Comparison of ENCODE assay signal across 9 cellular contexts in the genomic region with DNA sequence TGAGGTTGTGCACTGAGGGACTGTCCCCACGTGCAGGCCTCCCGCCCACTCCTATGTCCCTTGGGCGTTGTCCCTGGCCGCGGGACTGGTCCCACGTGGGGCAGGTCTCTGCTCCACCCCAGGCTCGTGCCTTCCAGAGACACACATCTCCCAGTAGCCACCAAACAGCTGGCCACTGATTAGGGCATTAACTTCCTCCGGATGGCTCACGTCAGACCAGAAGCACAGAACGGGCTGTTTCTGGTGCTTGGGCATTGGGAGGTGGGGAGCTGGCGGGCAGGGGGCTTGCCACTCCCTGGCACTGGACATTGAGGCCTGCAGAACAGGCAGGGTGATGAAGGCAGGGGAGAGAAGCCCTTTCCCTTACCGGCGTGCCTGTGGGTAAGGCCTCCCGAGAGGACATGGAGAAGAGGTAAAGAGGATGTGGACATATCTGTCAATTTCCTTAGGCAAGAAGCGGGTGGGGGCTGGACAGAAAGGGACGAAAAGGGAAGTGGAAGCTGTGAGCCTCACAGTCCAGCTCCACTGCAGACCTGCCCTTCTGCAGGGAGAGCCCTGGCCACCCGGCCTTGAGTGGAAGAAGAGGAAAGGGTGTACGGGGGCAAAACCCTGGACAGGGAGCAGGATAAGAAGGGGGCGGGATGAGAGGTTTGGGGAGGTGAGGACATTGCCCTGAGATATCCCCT.
DNase-seq lines count a peak whose midpoint lies in the region; ATAC-seq and TF ChIP-seq lines count a peak whose summit lies in the region.
"Had no signal": no experiment of that assay in that cellular context is flagged by ENCODE, and none has a peak within 500 bp of the region (broad histone marks: within the 10 kb centered on the region; RNA-seq: fewer than 3 reads in every experiment).

No MANE protein-coding gene starts in this region.

- no peak for DNase-seq in activated naive CD4-positive, alpha-beta T cell treated with anti-CD3 and anti-CD28 coated beads, Interleukin-2, amount 10 ng/mL, durations not matched to agents 7 days and 5 days
- no peak for DNase-seq in activated naive CD4-positive, alpha-beta T cell treated with anti-CD3 and anti-CD28 coated beads, Interleukin-2, amount 50 U/mL, for 16 hours
- DNase-seq in activated CD8-positive, alpha-beta T cell treated with anti-CD3 and anti-CD28 coated beads for 36 hours: no peak
- DNase-seq in left lung (peak; percentile 83 to 88), testis (peak; percentile 52), GM13976 (ENCODE audit: low spot score) (no peak)
- DNase-seq: NCI-H1417 had no signal

- TF ChIP-seq CTCF in activated CD8-positive, alpha-beta T cell treated with anti-CD3 and anti-CD28 coated beads for 36 hours (IDR thresholded peaks at IDR 0.05): no peak
- no peak for TF ChIP-seq CTCF in left lung (IDR thresholded peaks at IDR 0.05)
- no peak for TF ChIP-seq CTCF in testis (IDR thresholded peaks at IDR 0.05)
- no peak for TF ChIP-seq CTCF in GM13976 (IDR thresholded peaks at IDR 0.05; ENCODE audit: borderline replicate concordance, control extremely low read depth, extremely low read depth, insufficient read depth, missing control alignments)

- CTCF ChIA-PET in activated naive CD4-positive, alpha-beta T cell treated with anti-CD3 and anti-CD28 coated beads, Interleukin-2, amount 10 ng/mL, durations not matched to agents 7 days and 5 days (lab: Charles Lee): interaction anchor here (1.1 kb wide), 1 partner anchor 108 kb away, joined by 3 read pairs; no protein-coding TSS in a partner anchor
- CTCF ChIA-PET in activated CD8-positive, alpha-beta T cell treated with anti-CD3 and anti-CD28 coated beads for 36 hours (lab: Charles Lee): interaction anchor here (1.2 to 1.4 kb wide), 2 partner anchors 14 to 531 kb away, joined by 3 to 4 read pairs; no protein-coding TSS in a partner anchor

- intact Hi-C loops in activated CD8-positive, alpha-beta T cell treated with anti-CD3 and anti-CD28 coated beads for 36 hours (cut with micrococcal nuclease): loop anchor here (10.0 kb wide), 1 partner anchor 383 kb away; a partner anchor contains a TSS
- intact Hi-C loops in left lung (cut with DNase I) (no loop called here), testis (cut with DNase I; ENCODE audit: low total_unique reads) (no loop called here)

- in situ Hi-C loops in GM13976 (cut with MboI; ENCODE audit: low sequenced_read_pairs, unreplicated experiment): loop anchor here (10.0 to 25.0 kb wide), 2 partner anchors 533 to 1025 kb away; a partner anchor contains a TSS

- 67 to 75% methylated on average over 18 to 19 of the region's 19 CpGs for WGBS in testis, 2 donors

- H3K4me3 ChIP-seq in left lung: peak overlapping the region in 1 of 2 donors; percentile 22
- H3K4me3 ChIP-seq in testis: no peak overlapping the region

- H3K27ac Mint-ChIP-seq in activated naive CD4-positive, alpha-beta T cell treated with anti-CD3 and anti-CD28 coated beads, Interleukin-2, amount 10 ng/mL, durations not matched to agents 7 days and 5 days: peak overlapping the region; percentile 94
- peak overlapping the region; percentile 26 for H3K27ac Mint-ChIP-seq in activated CD8-positive, alpha-beta T cell treated with anti-CD3 and anti-CD28 coated beads for 36 hours

- H3K4me1 Mint-ChIP-seq in activated naive CD4-positive, alpha-beta T cell treated with anti-CD3 and anti-CD28 coated beads, Interleukin-2, amount 10 ng/mL, durations not matched to agents 7 days and 5 days: peaks cover 69% of the 10 kb centered on the region
- H3K4me1 Mint-ChIP-seq in activated CD8-positive, alpha-beta T cell treated with anti-CD3 and anti-CD28 coated beads for 36 hours (ENCODE audit: low read depth): peaks cover 55% of the 10 kb centered on the region

- H3K9me3 ChIP-seq in left lung (no peaks in the 10 kb centered on the region), testis (no peaks in the 10 kb centered on the region)

- H3K27ac ChIP-seq in left lung: peak overlapping the region; percentile 44 to 94
- H3K27ac ChIP-seq in testis: no peak overlapping the region

- POLR2A ChIA-PET in activated CD8-positive, alpha-beta T cell treated with anti-CD3 and anti-CD28 coated beads for 36 hours (lab: Charles Lee): interaction anchor here (1.4 kb wide), 1 partner anchor 189 kb away, joined by 3 read pairs; no protein-coding TSS in a partner anchor

- H3K27me3 ChIP-seq in left lung (no peaks in the 10 kb centered on the region), testis (no peaks in the 10 kb centered on the region)

- peaks cover 16% of the 10 kb centered on the region for H3K36me3 Mint-ChIP-seq in activated naive CD4-positive, alpha-beta T cell treated with anti-CD3 and anti-CD28 coated beads, Interleukin-2, amount 10 ng/mL, durations not matched to agents 7 days and 5 days
- no peaks in the 10 kb centered on the region for H3K36me3 Mint-ChIP-seq in activated CD8-positive, alpha-beta T cell treated with anti-CD3 and anti-CD28 coated beads for 36 hours (ENCODE audit: low read depth)

- H3K4me1 ChIP-seq in left lung (peaks cover 0 to 46% of the 10 kb centered on the region in 2 donors), testis (no peaks in the 10 kb centered on the region)

- peak overlapping the region; percentile 13 for H3K4me3 Mint-ChIP-seq in activated naive CD4-positive, alpha-beta T cell treated with anti-CD3 and anti-CD28 coated beads, Interleukin-2, amount 10 ng/mL, durations not matched to agents 7 days and 5 days
- H3K4me3 Mint-ChIP-seq in activated CD8-positive, alpha-beta T cell treated with anti-CD3 and anti-CD28 coated beads for 36 hours: no peak overlapping the region

- H3K27me3 Mint-ChIP-seq in activated naive CD4-positive, alpha-beta T cell treated with anti-CD3 and anti-CD28 coated beads, Interleukin-2, amount 10 ng/mL, durations not matched to agents 7 days and 5 days: peaks cover 27% of the 10 kb centered on the region
- no peaks in the 10 kb centered on the region for H3K27me3 Mint-ChIP-seq in activated CD8-positive, alpha-beta T cell treated with anti-CD3 and anti-CD28 coated beads for 36 hours

- H3K36me3 ChIP-seq in left lung (peaks cover 0 to 37% of the 10 kb centered on the region in 2 donors), testis (ENCODE audit: low read depth, missing control alignments) (no peaks in the 10 kb centered on the region)

- ATAC-seq in activated CD8-positive, alpha-beta T cell treated with anti-CD3 and anti-CD28 coated beads for 36 hours: no peak
- ATAC-seq in left lung: peak; percentile 67
- ATAC-seq in GM21423 (IDR thresholded peaks at IDR 0.05; ENCODE audit: unreplicated experiment): no peak
- ATAC-seq in GM18502 (IDR thresholded peaks at IDR 0.05; ENCODE audit: poor library complexity, unreplicated experiment): no peak

- H3K9me3 Mint-ChIP-seq in activated naive CD4-positive, alpha-beta T cell treated with anti-CD3 and anti-CD28 coated beads, Interleukin-2, amount 10 ng/mL, durations not matched to agents 7 days and 5 days: no peaks in the 10 kb centered on the region
- no peaks in the 10 kb centered on the region for H3K9me3 Mint-ChIP-seq in activated CD8-positive, alpha-beta T cell treated with anti-CD3 and anti-CD28 coated beads for 36 hours

- TF ChIP-seq POLR2A in testis (IDR thresholded peaks at IDR 0.05): no peak

Comparison
In these comparisons a context has a peak if more than half of its experiments do, and no peak if none do; other contexts are left out.
1. DNase-seq: peak in left lung (2 of 2) and testis (single experiment); none in activated naive CD4-positive, alpha-beta T cell treated with anti-CD3 and anti-CD28 coated beads, Interleukin-2, amount 10 ng/mL, durations not matched to agents 7 days and 5 days (single experiment), activated naive CD4-positive, alpha-beta T cell treated with anti-CD3 and anti-CD28 coated beads, Interleukin-2, amount 50 U/mL, for 16 hours (single experiment), activated CD8-positive, alpha-beta T cell treated with anti-CD3 and anti-CD28 coated beads for 36 hours (single experiment) and GM13976 (single experiment).
2. H3K27ac ChIP-seq: peak in left lung (2 of 2); none in testis (0 of 2).